ENCODE assay signal across 7 cellular contexts in genomic region chr7:27739301-27739913, GRCh38. TPM values are rescaled to one million over a fixed set of nuclear protein-coding genes. Genes with fewer than 3 reads are reported as not detected.
A peak's percentile ranks its signal among the peaks of the same experiment; 100 is the strongest.
DNase-seq lines count a peak whose midpoint lies in the region; ATAC-seq and TF ChIP-seq lines count a peak whose summit lies in the region.

No MANE protein-coding gene starts in this region.

- peaks cover 17% of the 10 kb centered on the region for H3K36me3 Mint-ChIP-seq in activated B cell treated with CpG ODN at 0.5 μM for 24 hours (ENCODE audit: low read depth)
- H3K36me3 Mint-ChIP-seq in glutamatergic neuron (ENCODE audit: unreplicated experiment), result no peaks in the 10 kb centered on the region

- peak; percentile 4 for DNase-seq in GM06990 (ENCODE audit: extremely low read depth, insufficient read length)
- DNase-seq in HPDE6-E6E7 (ENCODE audit: extremely low spot score), result peak; percentile 19
- DNase-seq in activated B cell treated with CpG ODN at 0.5 μM for 24 hours, result no peak
- DNase-seq in glutamatergic neuron, result no peak
- no peak for DNase-seq in retinal pigment epithelial cell (ENCODE audit: low read depth)
- DNase-seq in SIG-M5 treated with dmso at 0.1 percent for 504 hours (lab: John Stamatoyannopoulos, UW; ENCODE audit: unreplicated experiment), result no peak

- TF ChIP-seq CTCF in GM06990 (IDR thresholded peaks at IDR 0.05; ENCODE audit: insufficient read depth, low read length, poor library complexity, severe bottlenecking) (no peak), activated B cell treated with CpG ODN at 0.5 μM for 24 hours (IDR thresholded peaks at IDR 0.05) (no peak), glutamatergic neuron (IDR thresholded peaks at IDR 0.05; ENCODE audit: partially characterized antibody, unreplicated experiment) (no peak), retinal pigment epithelial cell (conservative IDR thresholded peaks at IDR 0.05; ENCODE audit: low read depth, low read length) (no peak)

- intact Hi-C loops in activated B cell treated with CpG ODN at 0.5 μM for 24 hours (cut with micrococcal nuclease), result no loop called here

- no peaks in the 10 kb centered on the region for H3K27me3 ChIP-seq in GM06990 (replicated peaks; ENCODE audit: control insufficient read depth, insufficient read depth, low read length)

- no peaks in the 10 kb centered on the region for H3K36me3 ChIP-seq in GM06990 (ENCODE audit: control insufficient read depth, insufficient read depth, low read length)

- POLR2A ChIA-PET in activated B cell treated with CpG ODN at 0.5 μM for 24 hours (lab: Charles Lee), result interaction anchor here (0.6 to 3.1 kb wide), 5 partner anchors 25 to 153 kb away, joined by 3 to 27 read pairs (median 4); partner anchors contain the start of gene HIBADH

- peak; percentile 24 for ATAC-seq in GM21423 (IDR thresholded peaks at IDR 0.05; ENCODE audit: unreplicated experiment)
- peak; percentile 13 for ATAC-seq in activated B cell treated with CpG ODN at 0.5 μM for 24 hours (ENCODE audit: low read depth)

- H3K4me3 Mint-ChIP-seq in activated B cell treated with CpG ODN at 0.5 μM for 24 hours (peak overlapping the region; percentile 95), glutamatergic neuron (ENCODE audit: unreplicated experiment) (peak overlapping the region; percentile 96)

- H3K4me3 ChIP-seq in GM06990 (replicated peaks; ENCODE audit: low read depth, low read length) (peak overlapping the region; percentile 77), retinal pigment epithelial cell (ENCODE audit: low read length) (peak overlapping the region; percentile 97)

- H3K4me1 Mint-ChIP-seq in activated B cell treated with CpG ODN at 0.5 μM for 24 hours (peaks cover 33% of the 10 kb centered on the region), glutamatergic neuron (ENCODE audit: low read depth, unreplicated experiment) (peaks cover 11% of the 10 kb centered on the region)

- CTCF ChIA-PET in activated B cell treated with CpG ODN at 0.5 μM for 24 hours (lab: Charles Lee), result interaction anchor here (1.3 kb wide), 1 partner anchor 35 kb away, joined by 3 read pairs; no protein-coding TSS in a partner anchor

- H3K27ac Mint-ChIP-seq in activated B cell treated with CpG ODN at 0.5 μM for 24 hours (peak overlapping the region; percentile 96), glutamatergic neuron (ENCODE audit: unreplicated experiment) (peak overlapping the region; percentile 94)

- H3K27me3 Mint-ChIP-seq in activated B cell treated with CpG ODN at 0.5 μM for 24 hours (no peaks in the 10 kb centered on the region), glutamatergic neuron (ENCODE audit: unreplicated experiment) (peaks cover 3% of the 10 kb centered on the region)

- H3K9me3 Mint-ChIP-seq in activated B cell treated with CpG ODN at 0.5 μM for 24 hours, result no peaks in the 10 kb centered on the region
- peaks cover 1% of the 10 kb centered on the region for H3K9me3 Mint-ChIP-seq in glutamatergic neuron (ENCODE audit: unreplicated experiment)

RNA-seq across cellular contexts. Expression of gene TAX1BP1, which starts 0.6 kb away (rescaled TPM):
- 61.4 and 64.7 TPM in 2 replicates for total RNA-seq in activated B cell treated with CpG ODN at 0.5 μM for 24 hours
- total RNA-seq in glutamatergic neuron (ENCODE audit: unreplicated experiment), result 103 TPM

Comparison
In these comparisons a context has a peak if more than half of its experiments do, and no peak if none do; other contexts are left out.
1. DNase-seq: peak in GM06990 (single experiment) and HPDE6-E6E7 (single experiment); none in activated B cell treated with CpG ODN at 0.5 μM for 24 hours (single experiment), glutamatergic neuron (single experiment), retinal pigment epithelial cell (single experiment) and SIG-M5 treated with dmso at 0.1 percent for 504 hours (single experiment).